ENCODE assay signal across 1 cellular context in the genomic region with DNA sequence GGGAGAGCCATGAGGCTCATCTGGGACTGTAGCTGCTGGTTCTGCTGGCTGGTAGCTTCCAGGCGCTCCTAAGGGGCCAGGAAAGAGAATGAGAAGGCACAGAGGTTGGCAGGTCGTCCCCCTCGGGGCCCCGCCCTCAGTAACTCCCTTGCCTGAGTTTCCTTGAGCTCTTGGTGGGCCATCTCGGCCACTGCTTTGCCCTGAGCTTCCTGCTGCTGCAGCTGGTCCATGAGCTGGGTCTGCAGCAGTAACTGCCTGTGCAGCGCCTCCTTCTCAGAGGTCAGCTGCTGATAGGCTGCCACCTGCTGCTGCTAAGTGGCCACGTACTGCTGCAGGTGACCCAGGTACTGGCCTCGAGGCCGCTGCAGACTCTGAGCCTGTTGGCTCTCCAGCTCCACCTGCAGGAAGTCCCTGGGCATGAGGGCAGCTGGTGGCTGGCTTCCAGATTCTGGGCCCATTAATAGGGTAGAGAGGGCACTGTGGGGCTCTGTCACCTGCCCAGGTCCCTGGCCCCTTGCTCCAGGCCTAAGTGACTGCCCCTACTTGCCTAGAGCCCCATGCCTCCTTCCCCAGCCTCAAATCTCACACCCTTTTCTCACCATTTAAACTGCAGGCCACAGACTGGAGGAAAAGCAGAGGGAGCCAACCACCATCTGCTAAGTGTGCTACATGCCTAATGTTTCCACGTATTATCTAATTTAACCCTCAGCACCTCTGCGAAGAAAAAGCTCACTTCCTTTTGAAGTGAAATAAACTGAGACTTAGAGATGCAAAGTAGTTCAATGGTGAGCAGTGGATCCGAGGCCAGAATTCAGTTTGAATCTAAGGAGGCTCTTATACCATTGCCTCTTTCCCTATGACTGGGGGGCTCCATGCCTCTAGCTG.
TF ChIP-seq lines count a peak whose summit lies in the region.

No MANE protein-coding gene starts in this region.

TF ChIP-seq in K562, 482 proteins besides CTCF, POLR2A, EP300 and RAD21 (continued from another document and continues in another):
- TF ChIP-seq HINFP (tag; conservative IDR thresholded peaks at IDR 0.05; ENCODE audit: low read depth) (no peak), KLF13 (tag; IDR thresholded peaks at IDR 0.05; ENCODE audit: borderline replicate concordance, low read depth) (no peak), SRF (CRISPR knock-in tag; IDR thresholded peaks at IDR 0.05) (0 out of 4 replicates have a peak, but pooled peaks of 1 of the 2 experiments have one; percentile 28), E2F4 (CRISPR knock-in tag; IDR thresholded peaks at IDR 0.05; ENCODE audit: low read depth) (no peak), SMARCC2 (IDR thresholded peaks at IDR 0.05; ENCODE audit: low read depth) (no peak), MAX (CRISPR knock-in tag; IDR thresholded peaks at IDR 0.05) (peak; percentile 80), ARID3B (CRISPR knock-in tag; IDR thresholded peaks at IDR 0.05; ENCODE audit: borderline replicate concordance) (no peak), C11orf30 (IDR thresholded peaks at IDR 0.05; ENCODE audit: low read depth) (no peak), HNRNPUL1 (IDR thresholded peaks at IDR 0.05; ENCODE audit: low read length) (no peak), NR2F6 (CRISPR knock-in tag; IDR thresholded peaks at IDR 0.05) (no peak), FOXK1 (CRISPR knock-in tag; IDR thresholded peaks at IDR 0.05; ENCODE audit: borderline replicate concordance) (no peak), MEF2A (IDR thresholded peaks at IDR 0.05; ENCODE audit: control insufficient read depth, low read depth, low read length) (no peak), MXI1 (IDR thresholded peaks at IDR 0.05; ENCODE audit: low read depth, low read length) (no peak), BRD4 (IDR thresholded peaks at IDR 0.05) (no peak), ZNF707 (CRISPR knock-in tag; conservative IDR thresholded peaks at IDR 0.05) (no peak), DEAF1 (CRISPR knock-in tag; IDR thresholded peaks at IDR 0.05) (peak; percentile 74), ZBTB9 (CRISPR knock-in tag; IDR thresholded peaks at IDR 0.05) (0 out of 2 replicates have a peak, but pooled peaks have one; percentile 54), DACH1 (IDR thresholded peaks at IDR 0.05; ENCODE audit: partially characterized antibody) (peak; percentile 33), TCFL5 (CRISPR knock-in tag; conservative IDR thresholded peaks at IDR 0.05) (no peak), CHCHD3 (CRISPR knock-in tag; IDR thresholded peaks at IDR 0.05) (no peak), ETV1 (tag; conservative IDR thresholded peaks at IDR 0.05; ENCODE audit: low read depth) (no peak), ZNF384 (IDR thresholded peaks at IDR 0.05; ENCODE audit: low read depth, low read length) (0 out of 2 replicates have a peak, but pooled peaks have one; percentile 25), ZC3H11A (IDR thresholded peaks at IDR 0.05; ENCODE audit: low read depth, low read length) (no peak), JUND (IDR thresholded peaks at IDR 0.05; ENCODE audit: borderline replicate concordance, low read depth, low read length) (0 out of 2 replicates have a peak, but pooled peaks have one; percentile 40), JUND (tag; IDR thresholded peaks at IDR 0.05; ENCODE audit: borderline replicate concordance, low read depth, low read length) (no peak; the same call in 2 of the 3 replicates), ZBTB1 (CRISPR knock-in tag; IDR thresholded peaks at IDR 0.05; ENCODE audit: borderline replicate concordance, low read depth) (no peak), ZNF217 (CRISPR knock-in tag; IDR thresholded peaks at IDR 0.05) (no peak), CC2D1A (IDR thresholded peaks at IDR 0.05) (peak; percentile 71), GABPB1 (CRISPR knock-in tag; IDR thresholded peaks at IDR 0.05) (peak; percentile 36; the same call in 1 of the 2 replicates), PCBP1 (IDR thresholded peaks at IDR 0.05; ENCODE audit: low read depth, low read length, poor library complexity, severe bottlenecking) (no peak), ZNF197 (CRISPR knock-in tag; IDR thresholded peaks at IDR 0.05; ENCODE audit: low read depth) (no peak), PPARD (CRISPR knock-in tag; IDR thresholded peaks at IDR 0.05) (no peak), ZFX (CRISPR knock-in tag; IDR thresholded peaks at IDR 0.05) (peak; percentile 29; the same call in 1 of the 2 replicates), EP400 (IDR thresholded peaks at IDR 0.05) (no peak; the same call in 1 of the 2 replicates), ZNF134 (CRISPR knock-in tag; conservative IDR thresholded peaks at IDR 0.05) (0 out of 2 replicates have a peak, but pooled peaks have one; percentile 18), POLR3G (IDR thresholded peaks at IDR 0.05; ENCODE audit: extremely low read depth, insufficient read length, insufficient replicate concordance) (no peak), NCOA2 (IDR thresholded peaks at IDR 0.05; ENCODE audit: partially characterized antibody in 2 of 2) (no peak), ZNF24 (IDR thresholded peaks at IDR 0.05) (no peak), PHTF2 (CRISPR knock-in tag; IDR thresholded peaks at IDR 0.05) (no peak), POLR2G (IDR thresholded peaks at IDR 0.05; ENCODE audit: low read depth, low read length) (no peak), EHMT2 (IDR thresholded peaks at IDR 0.05) (no peak)
- TF ChIP-seq, protein P1, sequence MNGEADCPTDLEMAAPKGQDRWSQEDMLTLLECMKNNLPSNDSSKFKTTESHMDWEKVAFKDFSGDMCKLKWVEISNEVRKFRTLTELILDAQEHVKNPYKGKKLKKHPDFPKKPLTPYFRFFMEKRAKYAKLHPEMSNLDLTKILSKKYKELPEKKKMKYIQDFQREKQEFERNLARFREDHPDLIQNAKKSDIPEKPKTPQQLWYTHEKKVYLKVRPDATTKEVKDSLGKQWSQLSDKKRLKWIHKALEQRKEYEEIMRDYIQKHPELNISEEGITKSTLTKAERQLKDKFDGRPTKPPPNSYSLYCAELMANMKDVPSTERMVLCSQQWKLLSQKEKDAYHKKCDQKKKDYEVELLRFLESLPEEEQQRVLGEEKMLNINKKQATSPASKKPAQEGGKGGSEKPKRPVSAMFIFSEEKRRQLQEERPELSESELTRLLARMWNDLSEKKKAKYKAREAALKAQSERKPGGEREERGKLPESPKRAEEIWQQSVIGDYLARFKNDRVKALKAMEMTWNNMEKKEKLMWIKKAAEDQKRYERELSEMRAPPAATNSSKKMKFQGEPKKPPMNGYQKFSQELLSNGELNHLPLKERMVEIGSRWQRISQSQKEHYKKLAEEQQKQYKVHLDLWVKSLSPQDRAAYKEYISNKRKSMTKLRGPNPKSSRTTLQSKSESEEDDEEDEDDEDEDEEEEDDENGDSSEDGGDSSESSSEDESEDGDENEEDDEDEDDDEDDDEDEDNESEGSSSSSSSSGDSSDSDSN (IDR thresholded peaks at IDR 0.05; ENCODE audit: borderline replicate concordance in 1 of 2, low read depth in 2 of 2, low read length in 2 of 2), result no peak
- TF ChIP-seq, protein P2, sequence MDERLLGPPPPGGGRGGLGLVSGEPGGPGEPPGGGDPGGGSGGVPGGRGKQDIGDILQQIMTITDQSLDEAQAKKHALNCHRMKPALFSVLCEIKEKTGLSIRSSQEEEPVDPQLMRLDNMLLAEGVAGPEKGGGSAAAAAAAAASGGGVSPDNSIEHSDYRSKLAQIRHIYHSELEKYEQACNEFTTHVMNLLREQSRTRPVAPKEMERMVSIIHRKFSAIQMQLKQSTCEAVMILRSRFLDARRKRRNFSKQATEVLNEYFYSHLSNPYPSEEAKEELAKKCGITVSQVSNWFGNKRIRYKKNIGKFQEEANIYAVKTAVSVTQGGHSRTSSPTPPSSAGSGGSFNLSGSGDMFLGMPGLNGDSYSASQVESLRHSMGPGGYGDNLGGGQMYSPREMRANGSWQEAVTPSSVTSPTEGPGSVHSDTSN (CRISPR knock-in tag; IDR thresholded peaks at IDR 0.05; ENCODE audit: low read depth), result no peak
- TF ChIP-seq, protein P2 (tag; conservative IDR thresholded peaks at IDR 0.05; ENCODE audit: low read depth), result no peak
- TF ChIP-seq, protein P3, sequence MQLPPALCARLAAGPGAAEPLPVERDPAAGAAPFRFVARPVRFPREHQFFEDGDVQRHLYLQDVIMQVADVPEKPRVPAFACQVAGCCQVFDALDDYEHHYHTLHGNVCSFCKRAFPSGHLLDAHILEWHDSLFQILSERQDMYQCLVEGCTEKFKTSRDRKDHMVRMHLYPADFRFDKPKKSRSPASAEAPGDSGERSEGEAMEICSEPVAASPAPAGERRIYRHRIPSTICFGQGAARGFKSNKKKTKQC (CRISPR knock-in tag; IDR thresholded peaks at IDR 0.05), result no peak
- TF ChIP-seq, protein P4, sequence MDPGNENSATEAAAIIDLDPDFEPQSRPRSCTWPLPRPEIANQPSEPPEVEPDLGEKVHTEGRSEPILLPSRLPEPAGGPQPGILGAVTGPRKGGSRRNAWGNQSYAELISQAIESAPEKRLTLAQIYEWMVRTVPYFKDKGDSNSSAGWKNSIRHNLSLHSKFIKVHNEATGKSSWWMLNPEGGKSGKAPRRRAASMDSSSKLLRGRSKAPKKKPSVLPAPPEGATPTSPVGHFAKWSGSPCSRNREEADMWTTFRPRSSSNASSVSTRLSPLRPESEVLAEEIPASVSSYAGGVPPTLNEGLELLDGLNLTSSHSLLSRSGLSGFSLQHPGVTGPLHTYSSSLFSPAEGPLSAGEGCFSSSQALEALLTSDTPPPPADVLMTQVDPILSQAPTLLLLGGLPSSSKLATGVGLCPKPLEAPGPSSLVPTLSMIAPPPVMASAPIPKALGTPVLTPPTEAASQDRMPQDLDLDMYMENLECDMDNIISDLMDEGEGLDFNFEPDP (CRISPR knock-in tag; IDR thresholded peaks at IDR 0.05), result no peak
